Comparison of ENCODE assay signal across 22 cellular contexts in the genomic region with DNA sequence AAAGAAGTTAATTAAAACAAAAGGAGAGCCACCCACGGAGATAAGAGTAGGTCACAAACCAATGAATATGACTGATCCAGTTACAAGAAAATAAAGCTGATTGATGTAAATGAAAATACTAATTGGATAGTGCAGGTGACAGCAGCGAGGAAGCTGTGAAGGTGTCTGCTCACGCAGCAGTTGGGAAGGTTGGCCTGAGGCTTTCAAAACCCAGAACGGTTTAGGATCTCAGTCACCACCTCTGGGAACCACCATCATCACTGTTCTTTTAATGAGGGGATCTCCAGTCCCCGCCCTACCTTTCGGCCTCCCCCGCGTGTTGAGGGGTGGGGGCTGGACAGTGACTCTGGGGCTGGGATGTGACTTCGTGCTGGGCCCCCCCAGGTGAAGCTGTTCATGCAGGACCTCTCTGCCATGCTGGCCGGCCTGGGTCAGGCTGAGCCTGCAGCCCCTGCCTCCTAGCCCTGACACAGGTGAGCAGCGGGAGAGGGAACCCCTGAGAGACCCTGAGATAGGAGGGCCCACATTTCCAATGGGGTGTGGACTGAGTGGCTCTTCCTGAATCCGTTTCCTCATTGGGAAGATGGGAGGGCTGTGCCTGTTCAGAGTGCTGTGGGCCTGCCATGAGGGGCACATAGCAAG. TPM values are rescaled to one million over a fixed set of nuclear protein-coding genes. Genes with fewer than 3 reads are reported as not detected.
"Had no signal": no experiment of that assay in that cellular context is flagged by ENCODE, and none has a peak within 500 bp of the region (broad histone marks: within the 10 kb centered on the region; RNA-seq: fewer than 3 reads in every experiment).

No MANE protein-coding gene starts in this region.

- H3K4me3 Mint-ChIP-seq: activated CD4-positive, alpha-beta T cell treated with anti-CD3 and anti-CD28 coated beads, Interleukin-2, amount 10 ng/mL, durations not matched to agents 24 days and 14 days; activated naive CD8-positive, alpha-beta T cell treated with anti-CD3 and anti-CD28 coated beads, Interleukin-2, amount 10 ng/mL, durations not matched to agents 7 days and 5 days; endodermal cell; T-cell; type B pancreatic cell had no signal

- DNase-seq: activated CD4-positive, alpha-beta T cell treated with anti-CD3 and anti-CD28 coated beads, Interleukin-2, amount 10 ng/mL, durations not matched to agents 24 days and 14 days; activated CD4-positive, CD25-positive, alpha-beta regulatory T cell; activated effector memory CD4-positive, alpha-beta T cell treated with Interleukin-2 at 50 U/mL for 16 hours; activated naive CD8-positive, alpha-beta T cell treated with anti-CD3 and anti-CD28 coated beads, Interleukin-2, amount 10 ng/mL, durations not matched to agents 7 days and 5 days; body of pancreas; endodermal cell; foreskin fibroblast; mesenchymal stem cell; mucosa of descending colon; naive B cell; ovary; psoas muscle; right cardiac atrium; T-cell; T-helper 9 cell; testis had no signal

- H3K9me3 Mint-ChIP-seq: activated CD4-positive, alpha-beta T cell treated with anti-CD3 and anti-CD28 coated beads, Interleukin-2, amount 10 ng/mL, durations not matched to agents 24 days and 14 days; activated naive CD8-positive, alpha-beta T cell treated with anti-CD3 and anti-CD28 coated beads, Interleukin-2, amount 10 ng/mL, durations not matched to agents 7 days and 5 days; endodermal cell; naive B cell; T-cell; type B pancreatic cell had no signal

- H3K27me3 ChIP-seq: ovary, testis had no signal

- H3K27ac ChIP-seq: body of pancreas, epithelial cell of prostate, ovary, psoas muscle, skin epidermis, testis had no signal

- H3K4me3 ChIP-seq: body of pancreas, mucosa of descending colon, ovary, psoas muscle, skin epidermis, testis had no signal

- H3K9me3 ChIP-seq: body of pancreas, mucosa of descending colon, ovary, psoas muscle, testis had no signal

- ATAC-seq: body of pancreas, mucosa of descending colon, right cardiac atrium, T-cell had no signal

- H3K36me3 ChIP-seq: ovary had no signal

- H3K27me3 Mint-ChIP-seq: naive B cell had no signal

- H3K27ac Mint-ChIP-seq: activated CD4-positive, alpha-beta T cell treated with anti-CD3 and anti-CD28 coated beads, Interleukin-2, amount 10 ng/mL, durations not matched to agents 24 days and 14 days; activated naive CD8-positive, alpha-beta T cell treated with anti-CD3 and anti-CD28 coated beads, Interleukin-2, amount 10 ng/mL, durations not matched to agents 7 days and 5 days; endodermal cell; type B pancreatic cell had no signal

RNA-seq across cellular contexts. Expression of a gene that starts 7.8 kb away (rescaled TPM):
- total RNA-seq: activated CD4-positive, alpha-beta T cell treated with anti-CD3 and anti-CD28 coated beads, Interleukin-2, amount 10 ng/mL, durations not matched to agents 24 days and 14 days; cardiac septum; dermis microvascular lymphatic vessel endothelial cell; endodermal cell; glomerular endothelial cell; psoas muscle; right cardiac atrium had no signal

RNA-seq across cellular contexts. Expression of a gene that starts 21.8 kb away (rescaled TPM):
- total RNA-seq: cardiac septum, dermis microvascular lymphatic vessel endothelial cell, glomerular endothelial cell, right cardiac atrium had no signal
